Comparison of ENCODE assay signal across 8 cellular contexts in the genomic region with DNA sequence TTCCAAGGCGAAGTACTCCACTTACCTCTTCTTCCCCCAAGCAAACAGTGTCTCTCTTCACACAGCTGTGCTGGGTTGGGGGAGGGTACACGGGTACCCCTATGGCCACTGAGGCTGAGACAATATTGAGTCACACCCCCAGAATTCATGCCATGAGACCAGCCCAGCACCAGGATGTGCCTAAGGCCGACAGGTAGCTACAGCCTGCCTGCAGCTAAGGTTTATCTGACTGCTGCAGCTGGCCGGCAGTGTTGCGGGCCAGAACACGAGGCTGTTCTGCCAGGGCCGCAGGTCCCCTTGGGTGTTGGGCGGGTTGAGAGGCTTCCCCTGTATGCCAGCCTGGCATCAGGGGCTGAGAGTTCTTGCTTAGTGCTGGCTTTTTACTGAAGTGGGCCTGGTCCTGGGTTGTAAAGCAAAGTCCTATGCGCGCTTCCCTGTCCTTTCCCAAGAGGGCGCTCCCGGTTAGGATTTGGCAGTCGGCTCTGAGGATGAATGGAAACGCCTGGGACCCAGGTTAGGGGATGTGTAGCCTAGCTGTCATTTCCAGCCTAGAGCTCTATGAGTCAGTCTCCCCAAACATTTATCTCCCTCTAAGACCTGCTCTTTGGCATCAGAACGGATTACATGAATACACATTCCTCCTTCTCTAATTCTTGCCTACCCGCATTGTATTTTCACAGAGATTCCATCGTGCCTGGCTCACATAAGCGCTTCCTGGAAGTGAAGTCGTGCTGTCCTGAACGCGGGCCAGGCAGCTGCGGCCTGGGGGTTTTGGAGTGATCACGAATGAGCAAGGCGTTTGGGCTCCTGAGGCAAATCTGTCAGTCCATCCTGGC. TPM values are rescaled to one million over a fixed set of nuclear protein-coding genes. Genes with fewer than 3 reads are reported as not detected.
DNase-seq lines count a peak whose midpoint lies in the region; ATAC-seq and TF ChIP-seq lines count a peak whose summit lies in the region.

No MANE protein-coding gene starts in this region.

- POLR2A ChIA-PET in PC-9 (lab: Charles Lee; ENCODE audit: unreplicated experiment) = interaction anchor here (0.6 kb wide), 1 partner anchor 749 kb away, joined by 5 read pairs; a partner anchor contains a TSS

- CTCF ChIA-PET in PC-9 (lab: Charles Lee) = no interaction called here

- no peak overlapping the region for H2AFZ ChIP-seq in PC-9

- ATAC-seq in Right ventricle myocardium superior (ENCODE audit: poor library complexity) (peak; percentile 88), GM18511 (IDR thresholded peaks at IDR 0.05; ENCODE audit: unreplicated experiment) (no peak), GM21526 (IDR thresholded peaks at IDR 0.05; ENCODE audit: low FRiP score, unreplicated experiment) (no peak)

- TF ChIP-seq POLR2A in prostate gland (IDR thresholded peaks at IDR 0.05) = no peak

- peak; percentile 65 for TF ChIP-seq CTCF in PC-9 (conservative IDR thresholded peaks at IDR 0.05)
- TF ChIP-seq CTCF in prostate gland (IDR thresholded peaks at IDR 0.05) = peak in 3 of 4 experiments; percentile 30 to 56 (median 39)

- DNase-seq in Caki2 (ENCODE audit: low read depth) (peak; percentile 28), HUDEP-2 (lab: John Stamatoyannopoulos, UW; ENCODE audit: unreplicated experiment in 76 of 76) (peak in 55 of 76 experiments; percentile 2 to 74 (median 36)), PC-9 (peak in 1 of 2 experiments; percentile 41), Right ventricle myocardium superior (peak; percentile 73), prostate gland (ENCODE audit: low spot score) (peak; percentile 55)
- peak; percentile 19 for DNase-seq in activated naive CD8-positive, alpha-beta T cell treated with anti-CD3 and anti-CD28 coated beads, Interleukin-2, amount 50 U/mL, for 16 hours (ENCODE audit: low read depth, low spot score)

- no TSS peak for BruUV-seq in PC-9 (replicated peaks; lab: Mats Ljungman, UMichigan)

- H3K27ac ChIP-seq in PC-9 = no peak overlapping the region
- no peak overlapping the region for H3K27ac ChIP-seq in prostate gland

- in situ Hi-C loops in Caki2 (cut with HindIII; ENCODE audit: low pct_unique_long_range_greater_than_20kb, low sequenced_read_pairs) = no loop called here

- no peaks in the 10 kb centered on the region for H3K9me2 ChIP-seq in PC-9 (ENCODE audit: insufficient read depth)

- no peaks in the 10 kb centered on the region for H3K4me1 ChIP-seq in PC-9 (replicated peaks; ENCODE audit: insufficient read depth)
- no peaks in the 10 kb centered on the region for H3K4me1 ChIP-seq in prostate gland (replicated peaks)

- no peaks in the 10 kb centered on the region for H3K79me2 ChIP-seq in PC-9 (ENCODE audit: low read depth)

- H3K36me3 ChIP-seq in PC-9 (ENCODE audit: low read depth) = no peaks in the 10 kb centered on the region
- no peaks in the 10 kb centered on the region for H3K36me3 ChIP-seq in prostate gland

- intact Hi-C loops in PC-9 (cut with micrococcal nuclease; ENCODE audit: unreplicated experiment) (no loop called here), Right ventricle myocardium superior (cut with DNase I) (no loop called here), prostate gland (cut with DNase I) (no loop called here)

- no peaks in the 10 kb centered on the region for H3K9me3 ChIP-seq in PC-9 (ENCODE audit: insufficient read depth, low read depth)
- no peaks in the 10 kb centered on the region for H3K9me3 ChIP-seq in prostate gland

- H3K4me3 ChIP-seq in PC-9 (no peak overlapping the region), prostate gland (no peak overlapping the region)

- no peak overlapping the region for H3K4me2 ChIP-seq in PC-9

- no peaks in the 10 kb centered on the region for H4K20me1 ChIP-seq in PC-9 (ENCODE audit: insufficient read depth)

- WGBS in prostate gland = 42% methylated on average over 24 of the region's 24 CpGs

- H3K27me3 ChIP-seq in PC-9 (ENCODE audit: insufficient read depth, low read depth) = no peaks in the 10 kb centered on the region
- H3K27me3 ChIP-seq in prostate gland (replicated peaks; ENCODE audit: insufficient read depth) = no peaks in the 10 kb centered on the region

- H3F3A ChIP-seq in PC-9 (ENCODE audit: insufficient read depth, low read depth) = no peaks in the 10 kb centered on the region

RNA-seq across cellular contexts. Expression of a gene that starts 7.1 kb away (rescaled TPM):
- 42.8 and 46.2 TPM in 2 replicates for total RNA-seq in Caki2 (2014; rRNA removed; shearing (Covaris generic); ENCODE audit: low replicate concordance)
- 5.8 and 6.7 TPM in 2 replicates for total RNA-seq in PC-9 (2021)
- 1.6 TPM for total RNA-seq in Right ventricle myocardium superior
- 1 to 10 TPM; 6.0 to 6.5 TPM for total RNA-seq in prostate gland

RNA-seq across cellular contexts. Expression of a gene that starts 46.5 kb away (rescaled TPM):
- 2.4 and 6.1 TPM in 2 replicates for total RNA-seq in Caki2 (2014; rRNA removed; shearing (Covaris generic); ENCODE audit: low replicate concordance)
- total RNA-seq in PC-9 (2021) (0.72 TPM in 1 of 2 replicates, not detected in the other), Right ventricle myocardium superior (247 TPM), prostate gland (1 to 10 TPM; 1.3 to 2.9 TPM)

Comparison
In these comparisons a context has a peak if more than half of its experiments do, and no peak if none do; other contexts are left out.
1. RNA of a gene that starts 46.5 kb away (total RNA-seq): 247 TPM in Right ventricle myocardium superior (single experiment); 1.3 to 2.9 TPM in prostate gland, 2.4 to 6.1 TPM in Caki2 and 0.72 TPM in PC-9; every median in the first group is over 10 times any median in the second.